In the genomic region with DNA sequence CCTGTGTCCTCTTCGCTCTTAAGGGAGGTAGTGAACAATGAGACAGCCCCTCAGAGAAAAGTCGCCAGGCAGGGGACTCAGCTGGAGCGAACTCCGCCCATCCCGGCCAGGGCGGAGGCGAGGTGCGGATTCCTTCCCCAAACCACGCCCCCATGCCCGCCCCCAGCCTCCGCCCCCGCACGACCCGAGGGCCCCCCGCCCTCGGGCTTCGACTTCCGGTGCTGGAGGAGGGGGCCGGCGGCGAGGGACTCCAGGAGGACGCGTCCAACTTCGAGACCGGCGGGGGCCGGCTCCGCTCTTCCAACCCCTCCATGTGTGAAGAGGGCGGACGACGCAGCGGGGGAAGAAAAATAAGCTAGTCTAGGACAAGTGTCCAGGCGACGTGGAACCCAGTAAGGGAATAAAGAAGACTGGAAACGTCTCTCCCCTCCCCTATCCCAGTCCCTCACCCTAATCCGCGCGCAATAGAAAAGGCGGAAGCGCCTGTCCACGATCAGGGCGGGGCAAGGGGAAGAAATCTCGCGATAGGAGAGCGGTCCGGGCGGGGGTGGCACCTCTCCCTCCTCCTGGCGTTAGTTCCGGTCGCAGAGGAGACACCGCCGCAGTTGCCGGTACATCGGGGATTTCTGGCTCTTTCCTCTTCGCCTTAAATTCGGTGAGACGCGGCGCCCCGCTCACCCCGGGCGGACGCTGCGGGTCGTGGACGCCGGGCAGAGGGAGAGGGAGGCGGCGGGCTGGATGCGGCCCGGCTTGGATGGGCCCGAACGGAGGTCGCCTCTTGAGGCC, we compare ENCODE assay signal across 8 cellular contexts. TPM values are rescaled to one million over a fixed set of nuclear protein-coding genes. Genes with fewer than 3 reads are reported as not detected.
DNase-seq lines count a peak whose midpoint lies in the region; ATAC-seq, FAIRE-seq and TF ChIP-seq lines count a peak whose summit lies in the region.

Gene BZW1, plus strand, starts transcription at position 575 of the 786 bp plus-strand sequence. CDS start 1,308 bp downstream, outside the sequence.

- no peaks in the 10 kb centered on the region for H3K27me3 ChIP-seq in endothelial cell of umbilical vein (ENCODE audit: control insufficient read depth in 2 of 2, insufficient read depth in 2 of 2, low read length in 2 of 2)

- H3K4me2 ChIP-seq in OCI-LY7 (ENCODE audit: low read length) (peak within 1 kb of the TSS; percentile 90), endothelial cell of umbilical vein (ENCODE audit: insufficient read depth, low read length) (peak within 1 kb of the TSS; percentile 100)

- peak within 1 kb of the TSS; percentile 78 for H3K27ac ChIP-seq in OCI-LY7 (ENCODE audit: low read depth, low read length, poor library complexity, severe bottlenecking)
- H3K27ac ChIP-seq in endothelial cell of umbilical vein (ENCODE audit: insufficient read depth, low read depth, low read length) = peak within 1 kb of the TSS; percentile 98

- CTCF ChIA-PET in OCI-LY7 (lab: Charles Lee; ENCODE audit: unreplicated experiment) = no interaction called here
- CTCF ChIA-PET in endothelial cell of umbilical vein (lab: Charles Lee) = interaction anchor here (0.6 to 3.1 kb wide), 3 partner anchors 76 to 109 kb away, joined by 3 to 16 read pairs (median 7); no protein-coding TSS in a partner anchor

- H3K9me2 ChIP-seq in OCI-LY7 (ENCODE audit: insufficient read depth, low read length) = no peaks in the 10 kb centered on the region

- H3K36me3 ChIP-seq in OCI-LY7 (ENCODE audit: insufficient read depth, low read length) = peaks cover 42% of the 10 kb centered on the region
- peaks cover 11 to 23% of the 10 kb centered on the region in 2 experiments for H3K36me3 ChIP-seq in endothelial cell of umbilical vein (ENCODE audit: control insufficient read depth in 2 of 2, extremely low read depth in 1 of 2, insufficient read depth in 2 of 2, low read length in 2 of 2)

- H3K4me1 ChIP-seq in OCI-LY7 (ENCODE audit: insufficient read depth, low read length, poor library complexity, severe bottlenecking) (peaks cover 28% of the 10 kb centered on the region), endothelial cell of umbilical vein (ENCODE audit: control insufficient read depth, extremely low read depth, insufficient read depth, low read length) (peaks cover 34% of the 10 kb centered on the region)

- dilution Hi-C loops in endothelial cell of umbilical vein (cut with MboI; ENCODE audit: extremely low pct_ligation_motif_present, low sequenced_read_pairs) = no loop called here

- H2AFZ ChIP-seq in OCI-LY7 (ENCODE audit: low read length) = peak within 1 kb of the TSS; percentile 94
- H2AFZ ChIP-seq in endothelial cell of umbilical vein (ENCODE audit: low read depth, low read length) = peak within 1 kb of the TSS; percentile 46

- ATAC-seq in GM21526 (IDR thresholded peaks at IDR 0.05; ENCODE audit: low FRiP score, unreplicated experiment) = peak; percentile 74

- no peaks in the 10 kb centered on the region for H3K9me1 ChIP-seq in endothelial cell of umbilical vein (replicated peaks; ENCODE audit: control insufficient read depth, extremely low read depth, insufficient read depth, low read length)

- peaks cover 25% of the 10 kb centered on the region for H4K20me1 ChIP-seq in OCI-LY7 (ENCODE audit: insufficient read depth, low read length)
- peaks cover 13% of the 10 kb centered on the region for H4K20me1 ChIP-seq in endothelial cell of umbilical vein (replicated peaks; ENCODE audit: control insufficient read depth, extremely low read depth, insufficient read depth, low read length)

- peak; percentile 69 for TF ChIP-seq POLR2A in endothelial cell of umbilical vein (IDR thresholded peaks at IDR 0.05; ENCODE audit: low read depth, low read length)

- POLR2A ChIA-PET in OCI-LY7 (lab: Charles Lee) = interaction anchor here (1.0 kb wide), 1 partner anchor 98 kb away, joined by 8 read pairs; no protein-coding TSS in a partner anchor
- POLR2A ChIA-PET in endothelial cell of umbilical vein (lab: Charles Lee) = interaction anchor here (0.6 to 0.8 kb wide), 2 partner anchors 24 to 56 kb away, joined by 3 read pairs; no protein-coding TSS in a partner anchor

- intact Hi-C loops in OCI-LY7 (cut with micrococcal nuclease; ENCODE audit: unreplicated experiment) = loop anchor here (1.0 to 5.0 kb wide), 7 partner anchors 51 to 641 kb away; partner anchors contain the start of genes CFLAR, NIF3L1, PPIL3 and SGO2
- intact Hi-C loops in endothelial cell of umbilical vein (cut with micrococcal nuclease) = loop anchor here (1.0 to 5.0 kb wide), 8 partner anchors 24 to 829 kb away; partner anchors contain the start of genes CLK1, NIF3L1 and PPIL3

- no peak for TF ChIP-seq CTCF in D721Med (IDR thresholded peaks at IDR 0.05; ENCODE audit: insufficient read depth, missing control alignments)
- TF ChIP-seq CTCF in OCI-LY7 (conservative IDR thresholded peaks at IDR 0.05; ENCODE audit: low read length) = no peak
- no peak for TF ChIP-seq CTCF in endothelial cell of umbilical vein (IDR thresholded peaks at IDR 0.05; ENCODE audit: extremely low read depth in 1 of 2, insufficient read depth in 1 of 2, low read depth in 1 of 2, low read length in 2 of 2)

- BruUV-seq in OCI-LY7 (replicated peaks; lab: Mats Ljungman, UMichigan) = no TSS peak
- no TSS peak for BruUV-seq in endothelial cell of umbilical vein (replicated peaks; lab: Mats Ljungman, UMichigan)

- H3K9me3 ChIP-seq in OCI-LY7 (ENCODE audit: low read length) = no peaks in the 10 kb centered on the region
- H3K9me3 ChIP-seq in endothelial cell of umbilical vein (replicated peaks; ENCODE audit: control insufficient read depth, insufficient read depth, low read length) = no peaks in the 10 kb centered on the region

- peak; percentile 80 for DNase-seq in D721Med (ENCODE audit: insufficient read length, low spot score)
- peak; percentile 86 for DNase-seq in HuH-7.5 (ENCODE audit: low spot score)
- DNase-seq in OCI-LY7 (ENCODE audit: low spot score) = peak; percentile 98
- DNase-seq in activated T-cell treated with anti-CD3 and anti-CD28 coated beads for 1 hour (ENCODE audit: low read depth) = peak; percentile 95
- peak; percentile 95 for DNase-seq in endothelial cell of umbilical vein (ENCODE audit: low read depth, low spot score)
- DNase-seq in middle frontal gyrus (ENCODE audit: extremely low spot score, low spot score) = peak; percentile 91
- DNase-seq in stimulated activated CD8-positive, alpha-beta memory T cell treated with anti-CD3 and anti-CD28 coated beads, Interleukin-2, amount 100 ng/mL, for 48 hours (ENCODE audit: low read depth in 2 of 2) = peak; percentile 90 to 94

- FAIRE-seq in D721Med (lab: Jason Lieb, UNC) = no peak
- peak; percentile 82 for FAIRE-seq in endothelial cell of umbilical vein (lab: Jason Lieb, UNC)

- peak within 1 kb of the TSS; percentile 99 for H3K9ac ChIP-seq in endothelial cell of umbilical vein (replicated peaks; ENCODE audit: extremely low read depth, insufficient read depth, low read length)

- H3K4me3 ChIP-seq in OCI-LY7 (ENCODE audit: low read depth, low read length, poor library complexity, severe bottlenecking) = peak within 1 kb of the TSS; percentile 93
- H3K4me3 ChIP-seq in endothelial cell of umbilical vein (replicated peaks in 1 of 3; ENCODE audit: insufficient read depth in 1 of 3, low read depth in 1 of 3, low read length in 3 of 3) = peak within 1 kb of the TSS; percentile 76 to 99 (median 96)

- H3K79me2 ChIP-seq in OCI-LY7 (ENCODE audit: insufficient read depth, low read depth, low read length) (peaks cover 45% of the 10 kb centered on the region), endothelial cell of umbilical vein (ENCODE audit: control insufficient read depth, insufficient read depth, low read length) (peaks cover 47% of the 10 kb centered on the region)

TF ChIP-seq in endothelial cell of umbilical vein, 7 proteins besides CTCF, POLR2A, EP300 and RAD21:
- TF ChIP-seq EZH2 (IDR thresholded peaks at IDR 0.05; ENCODE audit: borderline replicate concordance, low read depth, low read length, severe bottlenecking) = no peak
- peak; percentile 82 for TF ChIP-seq POLR2AphosphoS5 (IDR thresholded peaks at IDR 0.05; ENCODE audit: insufficient read depth, low read depth, low read length)
- no peak for TF ChIP-seq GATA2 (IDR thresholded peaks at IDR 0.05; ENCODE audit: insufficient read depth, insufficient read length, low read depth, low read length)

RNA-seq across cellular contexts. Expression of gene BZW1, which starts in this region (rescaled TPM):
- total RNA-seq in OCI-LY7 (2014; rRNA removed; shearing (Covaris generic)) = 177 and 180 TPM in 2 replicates
- total RNA-seq in OCI-LY7 (2022) = 171 and 183 TPM in 2 replicates
- 347 and 353 TPM in 2 replicates for total RNA-seq in endothelial cell of umbilical vein
- polyA plus RNA-seq in endothelial cell of umbilical vein = 130 and 174 TPM in 2 replicates
- polyA plus RNA-seq in endothelial cell of umbilical vein (2011; cell fraction: cytosol; rRNA removed) = 219 and 224 TPM in 2 replicates
- polyA plus RNA-seq in endothelial cell of umbilical vein (2011; cell fraction: nucleus; rRNA removed) = 143 and 157 TPM in 2 replicates
- 344 and 564 TPM in 2 replicates for polyA plus RNA-seq in endothelial cell of umbilical vein (2012)
- 305 and 337 TPM in 2 replicates for polyA minus RNA-seq in endothelial cell of umbilical vein
- 414 TPM for polyA minus RNA-seq in endothelial cell of umbilical vein (2011; cell fraction: cytosol; rRNA and poly(A)+ RNA removed)
- polyA minus RNA-seq in endothelial cell of umbilical vein (2011; cell fraction: nucleus; rRNA and poly(A)+ RNA removed) = 184 and 211 TPM in 2 replicates

Comparison
In these comparisons a context has a peak if more than half of its experiments do, and no peak if none do; other contexts are left out.
1. Peak in every context shown above with its lines: DNase-seq, ATAC-seq, H3K4me3 ChIP-seq and H3K27ac ChIP-seq.